8 cellular contexts compared by ENCODE assay signal in the genomic region with DNA sequence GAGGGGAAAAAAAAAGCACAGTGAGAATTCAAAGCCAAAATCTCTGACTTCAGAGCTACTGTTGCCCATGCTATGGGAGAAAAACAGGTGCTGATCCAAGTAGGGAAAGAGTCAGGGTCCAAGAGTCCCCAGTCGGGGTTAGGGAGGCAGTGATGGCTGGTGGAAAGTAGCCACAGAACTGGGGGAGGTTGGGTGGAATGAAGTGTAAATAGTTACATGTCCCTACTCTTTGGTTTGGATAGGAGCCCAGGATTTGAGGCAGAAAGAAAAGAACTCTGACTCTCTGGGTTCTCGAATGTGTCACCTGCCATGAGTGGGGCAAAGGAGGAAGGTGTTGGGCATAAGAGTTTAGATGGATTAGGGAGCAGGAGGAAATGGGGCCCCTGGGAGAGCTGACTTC. TPM values are rescaled to one million over a fixed set of nuclear protein-coding genes. Genes with fewer than 3 reads are reported as not detected.
"Had no signal": no experiment of that assay in that cellular context is flagged by ENCODE, and none has a peak within 500 bp of the region (broad histone marks: within the 10 kb centered on the region; RNA-seq: fewer than 3 reads in every experiment).

No MANE protein-coding gene starts in this region.

RNA-seq across cellular contexts. Expression of a gene that starts 8.4 kb away (rescaled TPM):
- total RNA-seq: left colon, occipital lobe, prostate gland, stomach, thoracic aorta, transverse colon had no signal
- polyA plus RNA-seq: immature natural killer cell, keratinocyte, stomach had no signal
